9 cellular contexts compared by ENCODE assay signal in the genomic region with DNA sequence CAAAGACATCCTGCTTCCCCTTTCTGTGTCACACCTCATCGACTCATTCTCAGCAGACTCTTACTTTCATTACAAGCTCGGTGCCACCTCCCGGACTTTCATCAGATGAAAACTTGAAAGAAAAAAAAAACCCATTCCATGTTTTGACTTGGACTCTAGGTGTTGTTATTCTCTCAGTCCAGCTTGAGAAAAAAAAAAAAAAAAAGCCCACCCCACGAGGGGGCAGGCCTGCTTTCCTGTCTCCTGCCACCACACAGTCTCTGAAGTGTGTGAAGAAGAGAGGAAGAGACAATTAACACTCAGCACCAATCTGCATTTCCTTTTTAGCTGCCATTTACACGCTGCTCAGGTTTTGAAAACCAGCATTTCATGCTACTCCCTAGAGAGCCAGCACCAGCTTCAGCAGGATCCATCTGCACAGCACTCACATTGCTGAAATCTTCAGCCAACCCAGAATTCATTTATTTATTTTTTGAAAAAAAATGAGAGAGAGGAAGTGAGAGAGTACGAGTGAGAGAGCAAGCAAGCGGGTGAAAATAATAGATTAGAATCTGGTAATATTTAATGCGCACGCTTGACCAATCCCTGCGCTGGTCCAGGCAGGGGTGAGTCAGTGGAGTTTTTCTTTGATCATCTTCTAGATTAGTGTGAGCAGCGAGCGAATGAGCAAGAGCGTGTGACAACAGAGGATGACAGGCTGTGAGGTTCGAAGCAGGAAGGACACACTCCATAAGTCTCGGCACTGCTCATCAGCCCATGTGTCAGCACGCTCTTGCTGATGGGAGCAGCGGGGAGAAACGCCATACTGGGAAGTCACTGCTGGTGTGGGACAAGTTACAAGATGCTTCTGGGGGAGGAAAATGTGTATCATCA. TPM values are rescaled to one million over a fixed set of nuclear protein-coding genes. Genes with fewer than 3 reads are reported as not detected.
DNase-seq lines count a peak whose midpoint lies in the region; ATAC-seq and TF ChIP-seq lines count a peak whose summit lies in the region.
"Had no signal": no experiment of that assay in that cellular context is flagged by ENCODE, and none has a peak within 500 bp of the region (broad histone marks: within the 10 kb centered on the region; RNA-seq: fewer than 3 reads in every experiment).

No MANE protein-coding gene starts in this region.

- no peaks in the 10 kb centered on the region for H3K27me3 Mint-ChIP-seq in CD8-positive, alpha-beta memory T cell
- H3K27me3 Mint-ChIP-seq: activated naive CD8-positive, alpha-beta T cell had no signal

- H3K4me3 Mint-ChIP-seq in CD8-positive, alpha-beta memory T cell: no peak overlapping the region
- H3K4me3 Mint-ChIP-seq: activated naive CD8-positive, alpha-beta T cell had no signal

- POLR2A ChIA-PET in CD8-positive, alpha-beta memory T cell (lab: Charles Lee): interaction anchor here (0.6 to 3.4 kb wide), 25 partner anchors 10 to 1570 kb away, joined by 3 to 119 read pairs (median 7); a partner anchor contains a TSS

- CTCF ChIA-PET in CD8-positive, alpha-beta memory T cell (lab: Charles Lee): interaction anchor here (0.7 to 4.4 kb wide), 35 partner anchors 9 to 208 kb away, joined by 3 to 124 read pairs (median 5); a partner anchor contains a TSS

- H3K4me3 ChIP-seq in CD8-positive, alpha-beta memory T cell (ENCODE audit: low read length): peak overlapping the region; percentile 61
- H3K4me3 ChIP-seq in astrocyte of the spinal cord (ENCODE audit: low read depth, low read length) (peak overlapping the region; percentile 2), lung (no peak overlapping the region)

- H3K27ac Mint-ChIP-seq in CD8-positive, alpha-beta memory T cell: no peak overlapping the region
- H3K27ac Mint-ChIP-seq: activated naive CD8-positive, alpha-beta T cell had no signal

- peak overlapping the region; percentile 90 for H3K27ac ChIP-seq in CD8-positive, alpha-beta memory T cell (ENCODE audit: low read depth, low read length)
- peak overlapping the region in 1 of 2 donors; percentile 48 for H3K27ac ChIP-seq in lung (ENCODE audit: low read depth in 1 of 2, low read length in 1 of 2)

- H3K4me1 Mint-ChIP-seq in CD8-positive, alpha-beta memory T cell: peaks cover 0 to 7% (median 0%) of the 10 kb centered on the region in 3 donors

- peak; percentile 61 to 89 (median 80) for DNase-seq in CD8-positive, alpha-beta memory T cell
- peak; percentile 44 to 93 (median 55) for DNase-seq in T-helper 1 cell
- peak; percentile 84 for DNase-seq in astrocyte of the spinal cord (ENCODE audit: low read depth, low spot score)
- DNase-seq in lung (ENCODE audit: low spot score): no peak
- peak; percentile 44 to 64 for DNase-seq in stimulated activated CD8-positive, alpha-beta memory T cell treated with anti-CD3 and anti-CD28 coated beads, Interleukin-2, amount 100 ng/mL, for 48 hours (ENCODE audit: low read depth in 2 of 2)
- no peak for DNase-seq in DMS 273 (lab: John Stamatoyannopoulos, UW; ENCODE audit: unreplicated experiment)

- ATAC-seq in GM19452 (IDR thresholded peaks at IDR 0.05; ENCODE audit: unreplicated experiment): peak; percentile 82
- peak; percentile 82 for ATAC-seq in HG03520 (IDR thresholded peaks at IDR 0.05; ENCODE audit: unreplicated experiment)
- ATAC-seq in lung (ENCODE audit: insufficient read depth, low FRiP score): peak; percentile 64

- in situ Hi-C loops in astrocyte of the spinal cord (cut with HindIII; ENCODE audit: low sequenced_read_pairs): no loop called here

- no peaks in the 10 kb centered on the region for H3K9me3 ChIP-seq in CD8-positive, alpha-beta memory T cell (ENCODE audit: low read length)
- H3K9me3 ChIP-seq in lung (ENCODE audit: control insufficient read depth in 2 of 2, insufficient read depth in 1 of 2, low read length in 1 of 2): no peaks in the 10 kb centered on the region

- WGBS in lung, 2 donors: 13 to 14% methylated on average over 18 of the region's 18 CpGs

- H3K9me3 Mint-ChIP-seq in CD8-positive, alpha-beta memory T cell: no peaks in the 10 kb centered on the region

- no peaks in the 10 kb centered on the region for H3K27me3 ChIP-seq in CD8-positive, alpha-beta memory T cell (ENCODE audit: insufficient read depth, low read length, poor library complexity, severe bottlenecking)
- no peaks in the 10 kb centered on the region for H3K27me3 ChIP-seq in lung (ENCODE audit: control insufficient read depth, insufficient read depth)

- peaks cover 68% of the 10 kb centered on the region for H3K4me1 ChIP-seq in CD8-positive, alpha-beta memory T cell (ENCODE audit: insufficient read depth, low read length)
- peaks cover 0 to 3% of the 10 kb centered on the region in 2 donors for H3K4me1 ChIP-seq in lung (ENCODE audit: control insufficient read depth in 2 of 2, insufficient read depth in 2 of 2, low read length in 2 of 2)

- H3K36me3 ChIP-seq in CD8-positive, alpha-beta memory T cell (ENCODE audit: insufficient read depth, low read length): no peaks in the 10 kb centered on the region
- H3K36me3 ChIP-seq in lung (ENCODE audit: control insufficient read depth in 2 of 2, insufficient read depth in 2 of 2, low read length in 2 of 2): no peaks in the 10 kb centered on the region

- H3K36me3 Mint-ChIP-seq in CD8-positive, alpha-beta memory T cell: peaks cover 0 to 7% (median 2%) of the 10 kb centered on the region in 3 donors

- TF ChIP-seq CTCF in astrocyte of the spinal cord (IDR thresholded peaks at IDR 0.05; ENCODE audit: low read depth, low read length) (no peak), lung (IDR thresholded peaks at IDR 0.05; ENCODE audit: control extremely low read depth, extremely low read depth) (no peak)

RNA-seq across cellular contexts. Expression of a gene that starts 23.5 kb away (rescaled TPM):
- total RNA-seq in CD8-positive, alpha-beta memory T cell: 1 to 10 TPM; 1.8 to 2.3 TPM
- 0.67 TPM for polyA plus RNA-seq in CD8-positive, alpha-beta memory T cell
- not detected for total RNA-seq in lung
- polyA plus RNA-seq in lung: under 1 TPM in 1 of 2 donors, not detected in 1; 0.05 TPM

RNA-seq across cellular contexts. Expression of a gene that starts 35.1 kb away (rescaled TPM):
- total RNA-seq in CD8-positive, alpha-beta memory T cell: under 1 TPM in 1 of 2 experiments, not detected in 1; 0.13 TPM
- not detected for polyA plus RNA-seq in CD8-positive, alpha-beta memory T cell
- not detected for total RNA-seq in lung
- polyA plus RNA-seq in lung: not detected

Comparison
In these comparisons a context has a peak if more than half of its experiments do, and no peak if none do; other contexts are left out.
1. DNase-seq: peak in CD8-positive, alpha-beta memory T cell (5 of 5), T-helper 1 cell (5 of 5), astrocyte of the spinal cord (single experiment) and stimulated activated CD8-positive, alpha-beta memory T cell treated with anti-CD3 and anti-CD28 coated beads, Interleukin-2, amount 100 ng/mL, for 48 hours (2 of 2); none in lung (single experiment) and DMS 273 (single experiment).
2. Peak in every context shown above with its lines, with median percentiles within 50 percentile points of each other: ATAC-seq.